In the genomic region with DNA sequence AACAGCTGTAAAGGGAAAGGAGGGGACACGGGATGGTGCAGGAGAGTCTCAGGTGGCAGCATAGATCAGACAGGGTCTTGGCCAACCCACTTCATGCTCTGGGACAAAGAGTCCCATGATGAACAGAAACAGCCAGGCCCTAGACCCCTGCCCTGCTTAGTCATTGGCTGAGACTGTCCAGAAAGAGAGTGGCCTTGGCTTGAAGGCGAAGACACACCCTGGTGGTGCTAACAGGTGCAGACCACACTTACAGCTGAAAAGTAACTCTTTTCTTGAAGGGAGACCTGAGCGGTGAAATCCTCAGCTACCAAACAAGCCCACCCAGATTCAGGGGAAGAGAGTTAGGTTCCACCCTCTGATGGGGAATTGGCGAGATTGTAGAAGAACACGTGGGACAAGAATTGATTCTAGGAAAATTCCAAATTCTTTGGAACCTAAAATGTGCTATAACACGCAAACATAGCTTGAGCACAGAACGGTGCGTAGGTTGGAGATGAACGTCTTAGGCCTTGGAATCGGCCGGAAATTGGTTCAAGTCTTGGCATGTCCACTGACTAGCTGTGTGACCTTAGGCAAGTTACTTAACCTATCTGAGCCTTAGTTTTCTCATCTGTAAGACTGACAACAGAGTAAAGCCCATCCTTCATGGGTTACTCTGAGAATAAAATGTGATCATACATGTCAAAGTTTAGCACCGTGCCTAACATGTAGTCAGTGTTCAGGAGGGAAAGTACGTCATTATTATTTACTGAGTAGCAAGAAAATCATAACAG, we compare ENCODE assay signal across 15 cellular contexts.
"Had no signal": no experiment of that assay in that cellular context is flagged by ENCODE, and none has a peak within 500 bp of the region (broad histone marks: within the 10 kb centered on the region; RNA-seq: fewer than 3 reads in every experiment).

No MANE protein-coding gene starts in this region.

- H3K36me3 ChIP-seq: esophagus squamous epithelium, heart left ventricle, ovary, right atrium auricular region had no signal

- H3K27me3 ChIP-seq: esophagus squamous epithelium, ovary, right atrium auricular region had no signal

- H3K4me3 ChIP-seq: esophagus squamous epithelium, heart left ventricle, lung, ovary, right atrium auricular region had no signal

- H3K9me3 ChIP-seq: esophagus squamous epithelium, ovary had no signal

- H3K4me3 Mint-ChIP-seq: naive B cell, nephron progenitor cell had no signal

- ATAC-seq: foreskin keratinocyte, heart left ventricle, left ventricle myocardium superior had no signal

- H3K27ac ChIP-seq: epithelial cell of prostate, esophagus squamous epithelium, foreskin keratinocyte, heart left ventricle, ovary, right atrium auricular region had no signal

- DNase-seq: effector memory CD4-positive, alpha-beta T cell; esophagus squamous epithelium; foreskin keratinocyte; heart left ventricle; left ventricle myocardium superior; mesenchymal stem cell; naive B cell; nephron progenitor cell; ovary; stimulated activated CD4-positive, alpha-beta T cell treated with anti-CD3 and anti-CD28 coated beads, Interleukin-12 subunit alpha, Interleukin-12 subunit beta, amount 100 ng/mL, for 4 hours; stimulated activated naive CD4-positive, alpha-beta T cell treated with Interleukin-2 at 50 U/mL for 16 hours; trophoblast cell had no signal

- H3K4me1 ChIP-seq: esophagus squamous epithelium, foreskin keratinocyte had no signal

- H3K4me1 Mint-ChIP-seq: naive B cell had no signal

- H3K27ac Mint-ChIP-seq: naive B cell, nephron progenitor cell had no signal
